ENCODE assay signal across 1 cellular context in genomic region chr7:100538348-100538653, GRCh38.
TF ChIP-seq lines count a peak whose summit lies in the region.

No MANE protein-coding gene starts in this region.

TF ChIP-seq in GM23338, 12 proteins besides CTCF, POLR2A, EP300 and RAD21 (continued from another document):
- TF ChIP-seq, protein P1, sequence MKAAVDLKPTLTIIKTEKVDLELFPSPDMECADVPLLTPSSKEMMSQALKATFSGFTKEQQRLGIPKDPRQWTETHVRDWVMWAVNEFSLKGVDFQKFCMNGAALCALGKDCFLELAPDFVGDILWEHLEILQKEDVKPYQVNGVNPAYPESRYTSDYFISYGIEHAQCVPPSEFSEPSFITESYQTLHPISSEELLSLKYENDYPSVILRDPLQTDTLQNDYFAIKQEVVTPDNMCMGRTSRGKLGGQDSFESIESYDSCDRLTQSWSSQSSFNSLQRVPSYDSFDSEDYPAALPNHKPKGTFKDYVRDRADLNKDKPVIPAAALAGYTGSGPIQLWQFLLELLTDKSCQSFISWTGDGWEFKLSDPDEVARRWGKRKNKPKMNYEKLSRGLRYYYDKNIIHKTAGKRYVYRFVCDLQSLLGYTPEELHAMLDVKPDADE (IDR thresholded peaks at IDR 0.05), result no peak
- TF ChIP-seq ZNF331 (CRISPR knock-in tag; IDR thresholded peaks at IDR 0.05; ENCODE audit: low read depth) (no peak), JUNB (IDR thresholded peaks at IDR 0.05; ENCODE audit: unreplicated experiment) (no peak), EZH2phosphoT487 (IDR thresholded peaks at IDR 0.05; ENCODE audit: unreplicated experiment) (no peak), POLR2AphosphoS5 (IDR thresholded peaks at IDR 0.05; ENCODE audit: low read depth) (no peak), CREB1 (CRISPR knock-in tag; IDR thresholded peaks at IDR 0.05; ENCODE audit: low read depth) (no peak)
- TF ChIP-seq, protein P2, sequence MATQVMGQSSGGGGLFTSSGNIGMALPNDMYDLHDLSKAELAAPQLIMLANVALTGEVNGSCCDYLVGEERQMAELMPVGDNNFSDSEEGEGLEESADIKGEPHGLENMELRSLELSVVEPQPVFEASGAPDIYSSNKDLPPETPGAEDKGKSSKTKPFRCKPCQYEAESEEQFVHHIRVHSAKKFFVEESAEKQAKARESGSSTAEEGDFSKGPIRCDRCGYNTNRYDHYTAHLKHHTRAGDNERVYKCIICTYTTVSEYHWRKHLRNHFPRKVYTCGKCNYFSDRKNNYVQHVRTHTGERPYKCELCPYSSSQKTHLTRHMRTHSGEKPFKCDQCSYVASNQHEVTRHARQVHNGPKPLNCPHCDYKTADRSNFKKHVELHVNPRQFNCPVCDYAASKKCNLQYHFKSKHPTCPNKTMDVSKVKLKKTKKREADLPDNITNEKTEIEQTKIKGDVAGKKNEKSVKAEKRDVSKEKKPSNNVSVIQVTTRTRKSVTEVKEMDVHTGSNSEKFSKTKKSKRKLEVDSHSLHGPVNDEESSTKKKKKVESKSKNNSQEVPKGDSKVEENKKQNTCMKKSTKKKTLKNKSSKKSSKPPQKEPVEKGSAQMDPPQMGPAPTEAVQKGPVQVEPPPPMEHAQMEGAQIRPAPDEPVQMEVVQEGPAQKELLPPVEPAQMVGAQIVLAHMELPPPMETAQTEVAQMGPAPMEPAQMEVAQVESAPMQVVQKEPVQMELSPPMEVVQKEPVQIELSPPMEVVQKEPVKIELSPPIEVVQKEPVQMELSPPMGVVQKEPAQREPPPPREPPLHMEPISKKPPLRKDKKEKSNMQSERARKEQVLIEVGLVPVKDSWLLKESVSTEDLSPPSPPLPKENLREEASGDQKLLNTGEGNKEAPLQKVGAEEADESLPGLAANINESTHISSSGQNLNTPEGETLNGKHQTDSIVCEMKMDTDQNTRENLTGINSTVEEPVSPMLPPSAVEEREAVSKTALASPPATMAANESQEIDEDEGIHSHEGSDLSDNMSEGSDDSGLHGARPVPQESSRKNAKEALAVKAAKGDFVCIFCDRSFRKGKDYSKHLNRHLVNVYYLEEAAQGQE (IDR thresholded peaks at IDR 0.05; ENCODE audit: unreplicated experiment), result no peak
